Comparison of ENCODE assay signal across 8 cellular contexts in genomic region chr3:136861890-136862610, GRCh38. TPM values are rescaled to one million over a fixed set of nuclear protein-coding genes. Genes with fewer than 3 reads are reported as not detected.
DNase-seq lines count a peak whose midpoint lies in the region; ATAC-seq and TF ChIP-seq lines count a peak whose summit lies in the region.

Gene NCK1 (plus strand): TSS chr3:136862208. CDS start chr3:136928002, 65,794 bp downstream.

- H3K4me3 Mint-ChIP-seq in activated CD4-positive, alpha-beta T cell treated with anti-CD3 and anti-CD28 coated beads, Interleukin-2, amount 10 ng/mL, durations not matched to agents 24 days and 14 days = peak within 1 kb of the TSS; percentile 97

- peak; percentile 76 to 98 (median 96) for DNase-seq in C1 segment of cervical spinal cord (lab: John Stamatoyannopoulos, UW)
- DNase-seq in NCI-H526 treated with DMSO at 0.1 percent for 48 hours (lab: John Stamatoyannopoulos, UW) = peak; percentile 98
- peak; percentile 99 for DNase-seq in activated CD4-positive, alpha-beta T cell treated with anti-CD3 and anti-CD28 coated beads, Interleukin-2, amount 10 ng/mL, durations not matched to agents 24 days and 14 days
- peak; percentile 99 for DNase-seq in coronary artery (ENCODE audit: low spot score)
- peak; percentile 98 to 99 for DNase-seq in left colon
- DNase-seq in stimulated activated CD4-positive, alpha-beta T cell treated with anti-CD3 and anti-CD28 coated beads, Interleukin-1b, Interleukin-23, amount 100 ng/mL, for 48 hours = peak; percentile 98

- no peak for TF ChIP-seq CTCF in coronary artery (IDR thresholded peaks at IDR 0.05)

- intact Hi-C loops in activated CD4-positive, alpha-beta T cell treated with anti-CD3 and anti-CD28 coated beads, Interleukin-2, amount 10 ng/mL, durations not matched to agents 24 days and 14 days (cut with micrococcal nuclease) = loop anchor here (1.0 to 5.0 kb wide), 7 partner anchors 35 to 666 kb away; partner anchors contain the start of genes MSL2, PCCB and STAG1
- intact Hi-C loops in left colon (cut with DNase I, micrococcal nuclease) = no loop called here

- H3K4me1 Mint-ChIP-seq in activated CD4-positive, alpha-beta T cell treated with anti-CD3 and anti-CD28 coated beads, Interleukin-2, amount 10 ng/mL, durations not matched to agents 24 days and 14 days = peaks cover 40% of the 10 kb centered on the region

- peak within 1 kb of the TSS; percentile 90 to 93 for H3K27ac ChIP-seq in coronary artery

- H3K27ac Mint-ChIP-seq in activated CD4-positive, alpha-beta T cell treated with anti-CD3 and anti-CD28 coated beads, Interleukin-2, amount 10 ng/mL, durations not matched to agents 24 days and 14 days = peak within 1 kb of the TSS; percentile 99

- peak; percentile 99 for ATAC-seq in GM19324 (IDR thresholded peaks at IDR 0.05; ENCODE audit: low FRiP score, unreplicated experiment)
- peak; percentile 92 for ATAC-seq in HG03469 (IDR thresholded peaks at IDR 0.05; ENCODE audit: unreplicated experiment)
- peak; percentile 96 for ATAC-seq in left colon

- H3K36me3 Mint-ChIP-seq in activated CD4-positive, alpha-beta T cell treated with anti-CD3 and anti-CD28 coated beads, Interleukin-2, amount 10 ng/mL, durations not matched to agents 24 days and 14 days (ENCODE audit: low read depth) = peaks cover 12% of the 10 kb centered on the region

- no peaks in the 10 kb centered on the region for H3K27me3 Mint-ChIP-seq in activated CD4-positive, alpha-beta T cell treated with anti-CD3 and anti-CD28 coated beads, Interleukin-2, amount 10 ng/mL, durations not matched to agents 24 days and 14 days

- H3K9me3 Mint-ChIP-seq in activated CD4-positive, alpha-beta T cell treated with anti-CD3 and anti-CD28 coated beads, Interleukin-2, amount 10 ng/mL, durations not matched to agents 24 days and 14 days = no peaks in the 10 kb centered on the region

- H3K4me3 ChIP-seq in coronary artery = peak within 1 kb of the TSS; percentile 88

RNA-seq across cellular contexts. Expression of gene NCK1, which starts in this region (rescaled TPM):
- 34.7 and 35.3 TPM in 2 replicates for total RNA-seq in activated CD4-positive, alpha-beta T cell treated with anti-CD3 and anti-CD28 coated beads, Interleukin-2, amount 10 ng/mL, durations not matched to agents 24 days and 14 days
- 10 to 100 TPM; 51.5 to 58.2 TPM for total RNA-seq in left colon

Comparison
In these comparisons a context has a peak if more than half of its experiments do, and no peak if none do; other contexts are left out.
1. Peak in every context shown above with its lines: DNase-seq, ATAC-seq, H3K4me3 ChIP-seq and H3K27ac ChIP-seq.